8 cellular contexts compared by ENCODE assay signal in genomic region chr5:160507181-160507811, GRCh38.
DNase-seq lines count a peak whose midpoint lies in the region; ATAC-seq lines count a peak whose summit lies in the region.

No MANE protein-coding gene starts in this region.

- peak overlapping the region; percentile 47 to 58 for H3K4me3 Mint-ChIP-seq in effector memory CD8-positive, alpha-beta T cell

- H3K9me3 Mint-ChIP-seq in effector memory CD8-positive, alpha-beta T cell = no peaks in the 10 kb centered on the region

- peak; percentile 71 to 81 for ATAC-seq in activated CD4-positive, CD25-positive, alpha-beta regulatory T cell treated with anti-CD3 and anti-CD28 coated beads, Interleukin-2, amount 50 U/mL, for 24 hours
- ATAC-seq in effector memory CD8-positive, alpha-beta T cell (replicated peaks) = no peak
- no peak for ATAC-seq in left lobe of liver

- H3K27ac Mint-ChIP-seq in effector memory CD8-positive, alpha-beta T cell = peak overlapping the region; percentile 95 to 97

- H3K36me3 Mint-ChIP-seq in effector memory CD8-positive, alpha-beta T cell (ENCODE audit: insufficient read depth) = peaks cover 10% of the 10 kb centered on the region

- DNase-seq in activated CD4-positive, CD25-positive, alpha-beta regulatory T cell treated with anti-CD3 and anti-CD28 coated beads, Interleukin-2, amount 50 U/mL, for 72 hours = no peak
- DNase-seq in NOMO-1 (lab: John Stamatoyannopoulos, UW; ENCODE audit: unreplicated experiment in 2 of 2) (peak; percentile 34 to 51), SKM-1 treated with dmso at 0.1 percent for 144 hours (lab: John Stamatoyannopoulos, UW; ENCODE audit: unreplicated experiment) (no peak), NCI-H2196 (lab: John Stamatoyannopoulos, UW; ENCODE audit: unreplicated experiment) (no peak), left lobe of liver (ENCODE audit: low spot score) (no peak)
- no peak for DNase-seq in effector memory CD8-positive, alpha-beta T cell
- peak; percentile 52 for DNase-seq in stimulated activated CD8-positive, alpha-beta memory T cell treated with anti-CD3 and anti-CD28 coated beads, Interleukin-4, amount 100 ng/mL, for 48 hours

- H3K27me3 Mint-ChIP-seq in effector memory CD8-positive, alpha-beta T cell = peaks cover 0 to 19% of the 10 kb centered on the region in 2 donors

- H3K4me1 Mint-ChIP-seq in effector memory CD8-positive, alpha-beta T cell (ENCODE audit: low read depth in 2 of 2) = peaks cover 27 to 41% of the 10 kb centered on the region in 2 donors

Comparison
In these comparisons a context has a peak if more than half of its experiments do, and no peak if none do; other contexts are left out.
1. ATAC-seq: peak in activated CD4-positive, CD25-positive, alpha-beta regulatory T cell treated with anti-CD3 and anti-CD28 coated beads, Interleukin-2, amount 50 U/mL, for 24 hours (2 of 2); none in effector memory CD8-positive, alpha-beta T cell (single experiment) and left lobe of liver (single experiment).
2. DNase-seq: peak in NOMO-1 (2 of 2) and stimulated activated CD8-positive, alpha-beta memory T cell treated with anti-CD3 and anti-CD28 coated beads, Interleukin-4, amount 100 ng/mL, for 48 hours (single experiment); none in activated CD4-positive, CD25-positive, alpha-beta regulatory T cell treated with anti-CD3 and anti-CD28 coated beads, Interleukin-2, amount 50 U/mL, for 72 hours (single experiment), effector memory CD8-positive, alpha-beta T cell (0 of 3), SKM-1 treated with dmso at 0.1 percent for 144 hours (single experiment), NCI-H2196 (single experiment) and left lobe of liver (single experiment).